8 cellular contexts compared by ENCODE assay signal in the genomic region with DNA sequence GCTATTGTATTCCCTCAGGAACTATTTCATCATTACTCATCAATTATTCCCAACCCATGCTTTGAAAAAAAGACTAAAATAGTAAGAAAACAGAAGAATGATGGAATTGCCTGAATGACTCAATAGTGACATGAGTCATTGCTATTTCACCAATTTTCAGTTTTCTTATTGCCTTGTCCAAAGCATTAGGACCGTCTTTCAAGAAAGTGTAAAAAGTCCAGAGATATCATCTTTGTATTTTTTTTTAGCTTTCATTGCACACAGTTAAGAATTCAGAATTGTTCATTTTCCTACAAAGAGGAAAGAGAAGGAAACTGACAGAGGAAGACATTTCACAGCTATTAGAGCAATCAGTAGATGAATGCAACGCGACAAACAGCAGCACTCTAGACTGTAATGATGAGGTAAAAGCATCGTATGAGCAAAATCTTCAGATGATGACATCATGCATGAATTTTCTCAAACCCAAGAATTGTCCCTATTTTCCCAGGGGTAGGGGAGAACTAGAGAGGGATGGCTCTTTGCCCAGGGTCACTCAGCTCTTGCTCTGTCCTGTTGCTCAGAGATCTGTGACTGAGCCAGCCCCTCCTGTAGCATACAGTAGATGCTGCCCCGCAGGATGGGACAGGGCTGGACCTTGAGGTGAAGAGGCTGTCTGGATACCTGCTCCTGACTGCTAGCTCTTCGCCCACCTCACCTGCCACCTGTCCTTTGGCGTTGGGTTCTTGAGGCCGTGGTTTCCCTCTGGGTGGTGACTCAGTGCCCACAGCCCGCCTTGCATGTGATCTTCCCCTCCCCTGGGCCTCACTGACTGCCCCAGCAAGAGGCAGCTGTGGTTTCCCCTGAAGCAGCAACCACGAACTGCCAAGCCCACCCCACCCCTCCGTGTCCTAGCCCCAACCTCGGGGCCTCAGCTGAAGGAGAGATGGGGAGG.
DNase-seq lines count a peak whose midpoint lies in the region; ATAC-seq, FAIRE-seq and TF ChIP-seq lines count a peak whose summit lies in the region.

No MANE protein-coding gene starts in this region.

- H3F3A ChIP-seq in neural progenitor cell (ENCODE audit: low read depth) = no peaks in the 10 kb centered on the region

- WGBS in spleen, 5 donors = 14 to 46% (median 29%) methylated on average over 10 to 12 of the region's 12 CpGs

- CTCF ChIA-PET in CD4-positive, alpha-beta T cell (lab: Charles Lee) = no interaction called here

- no peak overlapping the region for H3K4me3 Mint-ChIP-seq in CD4-positive, alpha-beta T cell
- no peak overlapping the region for H3K4me3 Mint-ChIP-seq in neural progenitor cell

- H3K36me3 ChIP-seq in spleen = no peaks in the 10 kb centered on the region
- H3K36me3 ChIP-seq in neural progenitor cell = no peaks in the 10 kb centered on the region

- H3K4me1 ChIP-seq in spleen = peaks cover 3 to 91% (median 59%) of the 10 kb centered on the region in 6 donors
- H3K4me1 ChIP-seq in neural progenitor cell = peaks cover 10% of the 10 kb centered on the region

- H3K4me3 ChIP-seq in spleen (peak overlapping the region in 1 of 8 donors; percentile 32), neural progenitor cell (no peak overlapping the region)

- no peaks in the 10 kb centered on the region for H3K9me3 Mint-ChIP-seq in CD4-positive, alpha-beta T cell
- peaks cover 3% of the 10 kb centered on the region for H3K9me3 Mint-ChIP-seq in neural progenitor cell

- no peaks in the 10 kb centered on the region for H3K9me3 ChIP-seq in CD4-positive, alpha-beta T cell (ENCODE audit: control insufficient read depth, low read length)
- H3K9me3 ChIP-seq in spleen = peaks cover 0 to 4% (median 3%) of the 10 kb centered on the region in 8 donors
- H3K9me3 ChIP-seq in neural progenitor cell (ENCODE audit: low read depth) = no peaks in the 10 kb centered on the region

- peaks cover 11% of the 10 kb centered on the region for H3K4me1 Mint-ChIP-seq in CD4-positive, alpha-beta T cell (ENCODE audit: low read depth)
- peaks cover 18% of the 10 kb centered on the region for H3K4me1 Mint-ChIP-seq in neural progenitor cell

- H3K9ac ChIP-seq in neural progenitor cell = no peak overlapping the region

- no peak for TF ChIP-seq POLR2A in spleen (IDR thresholded peaks at IDR 0.05)

- POLR2A ChIA-PET in CD4-positive, alpha-beta T cell (lab: Charles Lee) = interaction anchor here (1.2 kb wide), 1 partner anchor 93 kb away, joined by 3 read pairs; the partner anchor contains the start of gene C15orf39

- ATAC-seq in CD4-positive, alpha-beta T cell (ENCODE audit: poor library complexity) = peak; percentile 67
- ATAC-seq in HG03097 (IDR thresholded peaks at IDR 0.05; ENCODE audit: low FRiP score, unreplicated experiment) = no peak
- no peak for ATAC-seq in GM21528 (IDR thresholded peaks at IDR 0.05; ENCODE audit: low FRiP score, unreplicated experiment)

- peak overlapping the region; percentile 44 for H3K27ac Mint-ChIP-seq in CD4-positive, alpha-beta T cell
- H3K27ac Mint-ChIP-seq in neural progenitor cell = no peak overlapping the region

- H3K36me3 Mint-ChIP-seq in CD4-positive, alpha-beta T cell (ENCODE audit: low read depth) = no peaks in the 10 kb centered on the region
- peaks cover 6% of the 10 kb centered on the region for H3K36me3 Mint-ChIP-seq in neural progenitor cell

- DNase-seq in CD4-positive, alpha-beta T cell = peak in 9 of 10 experiments; percentile 7 to 39 (median 20)
- peak; percentile 62 for DNase-seq in HTR-8/SVneo (ENCODE audit: insufficient read length, low spot score)
- peak; percentile 27 to 31 for DNase-seq in activated CD4-positive, alpha-beta T cell treated with anti-CD3 and anti-CD28 coated beads for 4 hours
- peak; percentile 28 to 87 for DNase-seq in dermis microvascular lymphatic vessel endothelial cell (ENCODE audit: low read depth in 2 of 2)
- peak; percentile 88 for DNase-seq in spleen
- no peak for DNase-seq in neural progenitor cell (ENCODE audit: low spot score)

- no peak overlapping the region for H2AFZ ChIP-seq in neural progenitor cell (replicated peaks)

- H3K27me3 Mint-ChIP-seq in CD4-positive, alpha-beta T cell = peaks cover 19% of the 10 kb centered on the region
- no peaks in the 10 kb centered on the region for H3K27me3 Mint-ChIP-seq in neural progenitor cell (ENCODE audit: insufficient read depth, low read depth)

- H4K20me1 ChIP-seq in neural progenitor cell (ENCODE audit: low read depth) = no peaks in the 10 kb centered on the region

- FAIRE-seq in HTR-8/SVneo (lab: Jason Lieb, UNC) = no peak

- no peak overlapping the region for H3K4me2 ChIP-seq in neural progenitor cell

- no peak overlapping the region for H3K27ac ChIP-seq in CD4-positive, alpha-beta T cell (ENCODE audit: low read depth, low read length)
- H3K27ac ChIP-seq in spleen (peak overlapping the region in 6 of 8 donors; percentile 12 to 83 (median 76)), neural progenitor cell (no peak overlapping the region)

- no peaks in the 10 kb centered on the region for H3K79me2 ChIP-seq in neural progenitor cell (ENCODE audit: low read depth)

- intact Hi-C loops in CD4-positive, alpha-beta T cell (cut with DNase I, micrococcal nuclease) = no loop called here
- intact Hi-C loops in spleen (cut with DNase I; ENCODE audit: low total_unique reads) = no loop called here

- no peak for TF ChIP-seq CTCF in CD4-positive, alpha-beta T cell (IDR thresholded peaks at IDR 0.05)
- TF ChIP-seq CTCF in spleen (IDR thresholded peaks at IDR 0.05 in 8 of 11, conservative IDR thresholded peaks at IDR 0.05 in 3 of 11) (no peak), neural progenitor cell (IDR thresholded peaks at IDR 0.05) (no peak)

- H3K27me3 ChIP-seq in CD4-positive, alpha-beta T cell (ENCODE audit: control insufficient read depth, insufficient read depth, low read length) = peaks cover 7% of the 10 kb centered on the region
- H3K27me3 ChIP-seq in spleen (replicated peaks in 1 of 7) (no peaks in the 10 kb centered on the region), neural progenitor cell (no peaks in the 10 kb centered on the region)

Comparison
In these comparisons a context has a peak if more than half of its experiments do, and no peak if none do; other contexts are left out.
1. H3K27ac ChIP-seq: peak in spleen (6 of 8); none in CD4-positive, alpha-beta T cell (single experiment) and neural progenitor cell (single experiment).